In the genomic region with DNA sequence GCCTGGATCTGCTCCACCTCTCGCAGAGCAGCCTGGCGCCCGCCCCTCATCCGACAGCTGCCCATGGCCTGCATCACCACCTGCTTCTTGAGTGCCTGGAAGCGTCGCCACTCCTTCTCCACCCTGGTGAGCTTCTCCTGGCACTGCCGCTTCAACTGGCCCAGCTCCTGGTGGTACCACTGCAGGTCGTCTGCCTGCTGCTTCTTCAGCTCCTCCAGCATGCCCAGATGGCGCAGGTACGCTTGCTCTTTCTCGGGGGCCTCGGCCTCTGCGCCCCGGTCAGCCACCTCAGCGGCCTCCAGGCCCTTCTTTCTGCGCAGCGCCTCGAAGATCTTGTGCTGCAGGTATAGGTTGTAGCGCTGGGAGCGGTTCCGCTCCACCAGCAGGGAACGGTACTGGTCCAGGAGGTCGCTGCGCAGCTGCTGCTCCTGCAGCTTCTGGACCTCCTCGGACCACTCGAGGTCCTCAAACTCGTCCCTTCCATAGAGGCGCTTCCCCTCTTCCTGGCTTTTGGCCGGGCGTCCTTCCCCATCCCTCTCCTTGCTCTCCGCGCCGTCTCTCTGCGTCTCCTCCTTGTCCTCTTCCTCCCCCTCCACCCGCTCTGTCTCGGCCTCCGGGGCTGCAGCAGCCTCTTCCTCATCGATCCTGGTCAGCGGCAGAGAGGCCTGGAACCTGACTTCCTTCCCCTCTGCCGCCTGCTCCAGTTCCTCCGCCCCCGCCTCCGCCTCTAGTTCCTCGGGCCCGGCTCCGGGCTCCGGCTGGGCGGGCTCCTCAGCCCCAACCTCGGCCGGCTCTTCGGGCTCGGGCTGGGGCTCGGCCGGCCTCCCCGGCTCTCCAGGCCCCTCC, we compare ENCODE assay signal across 8 cellular contexts. TPM values are rescaled to one million over a fixed set of nuclear protein-coding genes. Genes with fewer than 3 reads are reported as not detected.
DNase-seq lines count a peak whose midpoint lies in the region; ATAC-seq and TF ChIP-seq lines count a peak whose summit lies in the region.

No MANE protein-coding gene starts in this region.

- no peak for TF ChIP-seq POLR2A in prostate gland (IDR thresholded peaks at IDR 0.05)

- H3K9me3 ChIP-seq in left ventricle myocardium inferior (replicated peaks) = no peaks in the 10 kb centered on the region
- no peaks in the 10 kb centered on the region for H3K9me3 ChIP-seq in prostate gland

- H3K27ac ChIP-seq in left ventricle myocardium inferior (replicated peaks) (peak overlapping the region; percentile 81), prostate gland (peak overlapping the region; percentile 65 to 71)

- H3K9me3 Mint-ChIP-seq in activated T-cell treated with anti-CD3 and anti-CD28 coated beads, Interleukin-2, amount 50 U/mL, for 24 hours = no peaks in the 10 kb centered on the region
- no peaks in the 10 kb centered on the region for H3K9me3 Mint-ChIP-seq in activated naive CD8-positive, alpha-beta T cell treated with anti-CD3 and anti-CD28 coated beads, Interleukin-2, amount 10 ng/mL, durations not matched to agents 7 days and 5 days

- H3K27me3 ChIP-seq in left ventricle myocardium inferior (ENCODE audit: low read depth) (no peaks in the 10 kb centered on the region), prostate gland (replicated peaks; ENCODE audit: insufficient read depth) (no peaks in the 10 kb centered on the region)

- peak overlapping the region; percentile 85 for H3K4me3 Mint-ChIP-seq in activated T-cell treated with anti-CD3 and anti-CD28 coated beads, Interleukin-2, amount 50 U/mL, for 24 hours
- H3K4me3 Mint-ChIP-seq in activated naive CD8-positive, alpha-beta T cell treated with anti-CD3 and anti-CD28 coated beads, Interleukin-2, amount 10 ng/mL, durations not matched to agents 7 days and 5 days = peak overlapping the region; percentile 87

- intact Hi-C loops in left ventricle myocardium inferior (cut with micrococcal nuclease) = no loop called here
- intact Hi-C loops in prostate gland (cut with DNase I) = loop anchor here (5.0 to 10.0 kb wide), 2 partner anchors 55 to 257 kb away; a partner anchor contains a TSS

- H3K36me3 ChIP-seq in left ventricle myocardium inferior (no peaks in the 10 kb centered on the region), prostate gland (no peaks in the 10 kb centered on the region)

- H3K27ac Mint-ChIP-seq in activated T-cell treated with anti-CD3 and anti-CD28 coated beads, Interleukin-2, amount 50 U/mL, for 24 hours = peak overlapping the region; percentile 44
- peak overlapping the region; percentile 20 for H3K27ac Mint-ChIP-seq in activated naive CD8-positive, alpha-beta T cell treated with anti-CD3 and anti-CD28 coated beads, Interleukin-2, amount 10 ng/mL, durations not matched to agents 7 days and 5 days

- peaks cover 57% of the 10 kb centered on the region for H3K4me1 ChIP-seq in left ventricle myocardium inferior
- peaks cover 28% of the 10 kb centered on the region for H3K4me1 ChIP-seq in prostate gland (replicated peaks)

- H3K27me3 Mint-ChIP-seq in activated T-cell treated with anti-CD3 and anti-CD28 coated beads, Interleukin-2, amount 50 U/mL, for 24 hours = no peaks in the 10 kb centered on the region
- peaks cover 6% of the 10 kb centered on the region for H3K27me3 Mint-ChIP-seq in activated naive CD8-positive, alpha-beta T cell treated with anti-CD3 and anti-CD28 coated beads, Interleukin-2, amount 10 ng/mL, durations not matched to agents 7 days and 5 days

- ATAC-seq in HG02885 (IDR thresholded peaks at IDR 0.05; ENCODE audit: poor library complexity, unreplicated experiment) = peak; percentile 10
- peak; percentile 5 for ATAC-seq in activated naive CD8-positive, alpha-beta T cell treated with anti-CD3 and anti-CD28 coated beads, Interleukin-2, amount 10 ng/mL, durations not matched to agents 7 days and 5 days (ENCODE audit: low read depth)
- no peak for ATAC-seq in HG03432 (IDR thresholded peaks at IDR 0.05; ENCODE audit: unreplicated experiment)

- no peak for TF ChIP-seq CTCF in left ventricle myocardium inferior (IDR thresholded peaks at IDR 0.05; ENCODE audit: borderline replicate concordance)
- no peak for TF ChIP-seq CTCF in prostate gland (IDR thresholded peaks at IDR 0.05)

- peaks cover 19% of the 10 kb centered on the region for H3K36me3 Mint-ChIP-seq in activated T-cell treated with anti-CD3 and anti-CD28 coated beads, Interleukin-2, amount 50 U/mL, for 24 hours (ENCODE audit: low read depth)
- peaks cover 2% of the 10 kb centered on the region for H3K36me3 Mint-ChIP-seq in activated naive CD8-positive, alpha-beta T cell treated with anti-CD3 and anti-CD28 coated beads, Interleukin-2, amount 10 ng/mL, durations not matched to agents 7 days and 5 days

- WGBS in prostate gland = 8% methylated on average over 55 of the region's 55 CpGs

- H3K4me3 ChIP-seq in left ventricle myocardium inferior = peak overlapping the region; percentile 81
- peak overlapping the region; percentile 60 to 73 for H3K4me3 ChIP-seq in prostate gland

- POLR2A ChIA-PET in activated naive CD8-positive, alpha-beta T cell treated with anti-CD3 and anti-CD28 coated beads, Interleukin-2, amount 10 ng/mL, durations not matched to agents 7 days and 5 days (lab: Charles Lee) = interaction anchor here (0.6 to 8.4 kb wide), 9 partner anchors 11 to 402 kb away, joined by 3 to 101 read pairs (median 5); a partner anchor contains a TSS

- H3K4me1 Mint-ChIP-seq in activated T-cell treated with anti-CD3 and anti-CD28 coated beads, Interleukin-2, amount 50 U/mL, for 24 hours (ENCODE audit: low read depth) = peaks cover 44% of the 10 kb centered on the region
- H3K4me1 Mint-ChIP-seq in activated naive CD8-positive, alpha-beta T cell treated with anti-CD3 and anti-CD28 coated beads, Interleukin-2, amount 10 ng/mL, durations not matched to agents 7 days and 5 days = peaks cover 32% of the 10 kb centered on the region

- DNase-seq in activated T-cell treated with anti-CD3 and anti-CD28 coated beads, Interleukin-2, amount 50 U/mL, for 24 hours = no peak
- DNase-seq in activated T-cell treated with anti-CD3 and anti-CD28 coated beads for 4 hours = no peak
- peak; percentile 31 for DNase-seq in NCI-H524 treated with DMSO at 0.1 percent for 48 hours (lab: John Stamatoyannopoulos, UW)
- no peak for DNase-seq in activated naive CD8-positive, alpha-beta T cell treated with anti-CD3 and anti-CD28 coated beads, Interleukin-2, amount 10 ng/mL, durations not matched to agents 7 days and 5 days
- DNase-seq in left ventricle myocardium inferior = peak; percentile 63
- DNase-seq in prostate gland (ENCODE audit: low spot score) = peak; percentile 20

RNA-seq across cellular contexts. Expression of a gene that starts 1.1 kb away (rescaled TPM):
- 10 to 100 TPM; 25.8 to 27.1 TPM for total RNA-seq in activated naive CD8-positive, alpha-beta T cell treated with anti-CD3 and anti-CD28 coated beads, Interleukin-2, amount 10 ng/mL, durations not matched to agents 7 days and 5 days
- total RNA-seq in left ventricle myocardium inferior (33.7 TPM), prostate gland (10 to 100 TPM; 34.5 to 41.2 TPM)

RNA-seq across cellular contexts. Expression of a gene that starts 25.8 kb away (rescaled TPM):
- total RNA-seq in activated naive CD8-positive, alpha-beta T cell treated with anti-CD3 and anti-CD28 coated beads, Interleukin-2, amount 10 ng/mL, durations not matched to agents 7 days and 5 days = 10 to 100 TPM; 36.3 to 37.9 TPM
- 58.2 TPM for total RNA-seq in left ventricle myocardium inferior
- 10 to 100 TPM; 12.8 to 25.6 TPM for total RNA-seq in prostate gland

Comparison
In these comparisons a context has a peak if more than half of its experiments do, and no peak if none do; other contexts are left out.
1. DNase-seq: peak in NCI-H524 treated with DMSO at 0.1 percent for 48 hours (single experiment), left ventricle myocardium inferior (single experiment) and prostate gland (single experiment); none in activated T-cell treated with anti-CD3 and anti-CD28 coated beads, Interleukin-2, amount 50 U/mL, for 24 hours (single experiment), activated T-cell treated with anti-CD3 and anti-CD28 coated beads for 4 hours (single experiment) and activated naive CD8-positive, alpha-beta T cell treated with anti-CD3 and anti-CD28 coated beads, Interleukin-2, amount 10 ng/mL, durations not matched to agents 7 days and 5 days (single experiment).